Comparison of ENCODE assay signal across 8 cellular contexts in the genomic region with DNA sequence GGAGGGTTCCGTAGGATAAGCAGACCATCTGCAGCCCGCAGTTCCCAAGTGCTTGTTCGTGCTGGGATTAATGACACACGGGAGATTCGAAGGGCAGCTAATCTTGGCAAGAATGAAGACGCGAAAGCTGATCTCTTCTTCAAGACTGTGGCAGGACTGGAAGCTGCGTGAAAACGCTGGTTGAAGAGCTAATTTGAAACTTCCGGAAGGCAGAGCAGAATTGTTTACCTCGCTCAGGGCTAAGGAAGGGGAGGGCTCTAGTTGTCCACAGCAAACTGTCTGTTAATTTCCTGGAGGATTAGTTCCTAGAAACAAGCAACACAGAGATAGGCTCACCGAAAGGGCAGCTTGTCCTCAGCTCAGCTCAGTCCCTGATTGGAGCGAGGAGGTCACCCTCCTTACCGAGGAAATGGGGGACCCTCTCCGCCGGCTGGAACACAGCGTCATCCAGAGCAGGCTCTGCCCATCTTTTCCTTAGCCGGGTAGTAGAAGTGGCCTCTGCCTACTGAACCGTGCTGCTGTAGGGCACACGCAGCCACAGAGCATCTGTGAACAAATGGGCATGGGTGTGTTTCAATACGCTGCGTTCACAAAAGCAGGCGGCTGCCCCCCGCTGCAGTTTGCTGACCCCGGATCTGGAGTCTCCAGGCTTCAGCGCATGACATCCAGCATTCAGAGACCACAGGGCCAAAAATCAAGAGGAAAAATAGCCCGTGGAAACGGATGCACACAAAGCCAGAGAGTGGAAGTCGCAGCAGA. TPM values are rescaled to one million over a fixed set of nuclear protein-coding genes. Genes with fewer than 3 reads are reported as not detected.
DNase-seq lines count a peak whose midpoint lies in the region; ATAC-seq and TF ChIP-seq lines count a peak whose summit lies in the region.

No MANE protein-coding gene starts in this region.

- H3K4me1 ChIP-seq in heart right ventricle, result peaks cover 7 to 31% (median 27%) of the 10 kb centered on the region in 9 donors
- H3K4me1 ChIP-seq in sigmoid colon, result peaks cover 0 to 72% (median 47%) of the 10 kb centered on the region in 4 donors
- no peaks in the 10 kb centered on the region for H3K4me1 ChIP-seq in PC-9 (replicated peaks; ENCODE audit: insufficient read depth)

- H4K20me1 ChIP-seq in PC-9 (ENCODE audit: insufficient read depth), result no peaks in the 10 kb centered on the region

- CTCF ChIA-PET in PC-9 (lab: Charles Lee), result interaction anchor here (0.6 kb wide), 1 partner anchor 29 kb away, joined by 3 read pairs; no protein-coding TSS in a partner anchor

- H3K4me3 ChIP-seq in GM06990 (replicated peaks; ENCODE audit: low read depth, low read length) (peak overlapping the region; percentile 47), heart right ventricle (peak overlapping the region in 9 of 10 donors; percentile 8 to 52 (median 39)), sigmoid colon (peak overlapping the region; percentile 14 to 39 (median 32)), PC-9 (no peak overlapping the region)

- H3K27ac Mint-ChIP-seq in activated naive CD4-positive, alpha-beta T cell treated with anti-CD3 and anti-CD28 coated beads, Interleukin-2, amount 50 U/mL, for 24 hours, result peak overlapping the region; percentile 73

- intact Hi-C loops in heart right ventricle (cut with DNase I), result loop anchor here in 1 of 10 donors (10.0 kb wide), 1 partner anchor 187 kb away; no protein-coding TSS in a partner anchor
- intact Hi-C loops in sigmoid colon (cut with DNase I), result loop anchor here (2.0 kb wide), 1 partner anchor 27 kb away; a partner anchor contains a TSS
- intact Hi-C loops in PC-9 (cut with micrococcal nuclease; ENCODE audit: unreplicated experiment), result no loop called here

- ATAC-seq in heart right ventricle, result peak; percentile 12 to 78 (median 66)
- ATAC-seq in GM21515 (IDR thresholded peaks at IDR 0.05; ENCODE audit: unreplicated experiment), result no peak

- H3K36me3 ChIP-seq in GM06990 (ENCODE audit: control insufficient read depth, insufficient read depth, low read length) (no peaks in the 10 kb centered on the region), heart right ventricle (no peaks in the 10 kb centered on the region), sigmoid colon (no peaks in the 10 kb centered on the region), PC-9 (ENCODE audit: low read depth) (no peaks in the 10 kb centered on the region)

- no peaks in the 10 kb centered on the region for H3K79me2 ChIP-seq in PC-9 (ENCODE audit: low read depth)

- peaks cover 39% of the 10 kb centered on the region for H3K4me1 Mint-ChIP-seq in activated naive CD4-positive, alpha-beta T cell treated with anti-CD3 and anti-CD28 coated beads, Interleukin-2, amount 50 U/mL, for 24 hours

- H3K9me3 ChIP-seq in heart right ventricle (peaks cover 0 to 11% (median 0%) of the 10 kb centered on the region in 11 donors), sigmoid colon (no peaks in the 10 kb centered on the region), PC-9 (ENCODE audit: insufficient read depth, low read depth) (no peaks in the 10 kb centered on the region)

- 18 to 29% methylated on average over 29 of the region's 29 CpGs for WGBS in heart right ventricle, 2 donors
- 11 to 18% methylated on average over 29 of the region's 29 CpGs for WGBS in sigmoid colon, 2 donors

- H3K27ac ChIP-seq in heart right ventricle (peak overlapping the region in 8 of 10 donors; percentile 30 to 87 (median 75)), sigmoid colon (peak overlapping the region; percentile 77 to 82 (median 82)), PC-9 (no peak overlapping the region)

- TF ChIP-seq CTCF in GM06990 (IDR thresholded peaks at IDR 0.05; ENCODE audit: insufficient read depth, low read length, poor library complexity, severe bottlenecking) (no peak), heart right ventricle (IDR thresholded peaks at IDR 0.05) (no peak), sigmoid colon (IDR thresholded peaks at IDR 0.05) (no peak), PC-9 (conservative IDR thresholded peaks at IDR 0.05) (no peak)

- TF ChIP-seq POLR2A in sigmoid colon (IDR thresholded peaks at IDR 0.05), result no peak

- DNase-seq in GM06990 (ENCODE audit: extremely low read depth, insufficient read length) (no peak), NCI-H2196 (lab: John Stamatoyannopoulos, UW; ENCODE audit: unreplicated experiment) (peak; percentile 78), heart right ventricle (no peak), sigmoid colon (peak; percentile 74), NCI-H1105 (lab: John Stamatoyannopoulos, UW) (no peak), PC-9 (no peak)

- no peak overlapping the region for H2AFZ ChIP-seq in PC-9

- no peaks in the 10 kb centered on the region for H3F3A ChIP-seq in PC-9 (ENCODE audit: insufficient read depth, low read depth)

- no peak overlapping the region for H3K4me2 ChIP-seq in PC-9

- no peak for TF ChIP-seq EP300 in sigmoid colon (IDR thresholded peaks at IDR 0.05)

- no TSS peak for BruUV-seq in PC-9 (replicated peaks; lab: Mats Ljungman, UMichigan)

- POLR2A ChIA-PET in PC-9 (lab: Charles Lee; ENCODE audit: unreplicated experiment), result no interaction called here

- H3K27me3 ChIP-seq in GM06990 (replicated peaks; ENCODE audit: control insufficient read depth, insufficient read depth, low read length) (no peaks in the 10 kb centered on the region), heart right ventricle (no peaks in the 10 kb centered on the region), sigmoid colon (no peaks in the 10 kb centered on the region), PC-9 (ENCODE audit: insufficient read depth, low read depth) (no peaks in the 10 kb centered on the region)

- H3K9me2 ChIP-seq in PC-9 (ENCODE audit: insufficient read depth), result no peaks in the 10 kb centered on the region

- H3K27me3 Mint-ChIP-seq in activated naive CD4-positive, alpha-beta T cell treated with anti-CD3 and anti-CD28 coated beads, Interleukin-2, amount 50 U/mL, for 24 hours, result no peaks in the 10 kb centered on the region

- peaks cover 5% of the 10 kb centered on the region for H3K36me3 Mint-ChIP-seq in activated naive CD4-positive, alpha-beta T cell treated with anti-CD3 and anti-CD28 coated beads, Interleukin-2, amount 50 U/mL, for 24 hours

- no peaks in the 10 kb centered on the region for H3K9me3 Mint-ChIP-seq in activated naive CD4-positive, alpha-beta T cell treated with anti-CD3 and anti-CD28 coated beads, Interleukin-2, amount 50 U/mL, for 24 hours

- peak overlapping the region; percentile 82 for H3K4me3 Mint-ChIP-seq in activated naive CD4-positive, alpha-beta T cell treated with anti-CD3 and anti-CD28 coated beads, Interleukin-2, amount 50 U/mL, for 24 hours

RNA-seq across cellular contexts. Expression of a gene that starts 16.7 kb away (rescaled TPM):
- total RNA-seq in heart right ventricle, result 10 to 100 TPM in 9 of 10 donors, 1 to 10 TPM in 1; 9.5 to 25.8 (median 13.8) TPM
- polyA plus RNA-seq in heart right ventricle, result 10 to 100 TPM; 16.1 to 18.7 TPM
- total RNA-seq in sigmoid colon, result 10 to 100 TPM; 32.6 to 52.3 (median 50.9) TPM
- 10 to 100 TPM in 2 of 3 donors, 1 to 10 TPM in 1; 6.5 to 17.2 (median 14.4) TPM for polyA plus RNA-seq in sigmoid colon
- 109 and 125 TPM in 2 replicates for total RNA-seq in PC-9 (2021)

RNA-seq across cellular contexts. Expression of a gene that starts 26.6 kb away (rescaled TPM):
- total RNA-seq in heart right ventricle, result 10 to 100 TPM; 17.5 to 26.4 (median 22.1) TPM
- 10 to 100 TPM; 23.8 to 30.6 TPM for polyA plus RNA-seq in heart right ventricle
- 10 to 100 TPM; 15.7 to 28.2 (median 22.2) TPM for total RNA-seq in sigmoid colon
- 10 to 100 TPM; 36.3 to 40.4 (median 37.2) TPM for polyA plus RNA-seq in sigmoid colon
- total RNA-seq in PC-9 (2021), result 17.4 and 18.1 TPM in 2 replicates

Comparison
In these comparisons a context has a peak if more than half of its experiments do, and no peak if none do; other contexts are left out.
1. DNase-seq: peak in NCI-H2196 (single experiment) and sigmoid colon (single experiment); none in GM06990 (single experiment), heart right ventricle (0 of 2), NCI-H1105 (single experiment) and PC-9 (0 of 2).